8 cellular contexts compared by ENCODE assay signal in the genomic region with DNA sequence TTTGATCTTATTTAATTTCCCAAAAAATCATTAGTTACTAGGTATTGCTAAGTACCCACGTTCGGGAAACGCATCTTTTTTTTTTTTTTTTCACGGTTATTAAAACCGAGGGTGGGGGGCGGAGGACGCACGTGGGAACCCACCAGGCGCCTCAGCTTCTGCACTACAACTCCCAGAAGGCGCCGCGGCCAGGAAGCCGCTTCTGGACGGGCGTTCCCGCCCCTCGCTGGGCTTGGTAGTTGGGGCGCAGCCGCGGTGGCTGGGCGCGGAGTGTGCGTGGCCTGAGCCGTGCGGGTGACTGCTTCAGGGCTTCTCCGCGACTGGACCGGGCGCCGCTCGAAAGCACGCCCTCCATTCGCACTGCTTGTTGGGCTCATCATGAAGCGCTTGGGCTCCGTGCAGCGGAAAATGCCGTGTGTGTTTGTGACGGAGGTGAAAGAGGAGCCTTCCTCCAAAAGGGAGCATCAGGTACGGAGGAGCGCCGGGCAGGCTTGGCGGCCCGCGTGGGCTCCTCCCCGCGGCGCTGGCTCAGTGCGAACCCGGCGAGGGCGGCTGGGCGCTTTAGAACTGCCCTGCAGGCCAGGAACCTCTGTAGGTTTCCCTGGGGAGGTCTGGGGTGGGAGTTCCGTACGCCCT. TPM values are rescaled to one million over a fixed set of nuclear protein-coding genes. Genes with fewer than 3 reads are reported as not detected.
DNase-seq lines count a peak whose midpoint lies in the region; ATAC-seq and TF ChIP-seq lines count a peak whose summit lies in the region.

No MANE protein-coding gene starts in this region.

- H3K9me3 Mint-ChIP-seq in CD4-positive, alpha-beta T cell = no peaks in the 10 kb centered on the region
- H3K9me3 Mint-ChIP-seq in activated CD4-positive, alpha-beta memory T cell treated with anti-CD3 and anti-CD28 coated beads for 36 hours = no peaks in the 10 kb centered on the region

- ATAC-seq in CD4-positive, alpha-beta T cell (ENCODE audit: poor library complexity) = peak; percentile 96
- ATAC-seq in GM19452 (IDR thresholded peaks at IDR 0.05; ENCODE audit: unreplicated experiment) (peak; percentile 99), HG03575 (IDR thresholded peaks at IDR 0.05; ENCODE audit: extremely low read depth, insufficient number of reproducible peaks, low FRiP score, unreplicated experiment) (peak; percentile 96), lung (ENCODE audit: insufficient read depth, low FRiP score) (peak; percentile 100)

- peaks cover 62% of the 10 kb centered on the region for H3K4me1 Mint-ChIP-seq in CD4-positive, alpha-beta T cell (ENCODE audit: low read depth)
- H3K4me1 Mint-ChIP-seq in activated CD4-positive, alpha-beta memory T cell treated with anti-CD3 and anti-CD28 coated beads for 36 hours (ENCODE audit: low read depth) = peaks cover 47% of the 10 kb centered on the region

- peak overlapping the region; percentile 57 for H3K27ac ChIP-seq in CD4-positive, alpha-beta T cell (ENCODE audit: low read depth, low read length)
- no peak overlapping the region for H3K27ac ChIP-seq in ectodermal cell (ENCODE audit: insufficient read depth, low read depth, low read length, poor library complexity, severe bottlenecking)
- H3K27ac ChIP-seq in lung (ENCODE audit: low read depth in 1 of 2, low read length in 1 of 2) = peak overlapping the region; percentile 76 to 87

- peak overlapping the region; percentile 91 for H3K27ac Mint-ChIP-seq in CD4-positive, alpha-beta T cell
- H3K27ac Mint-ChIP-seq in activated CD4-positive, alpha-beta memory T cell treated with anti-CD3 and anti-CD28 coated beads for 36 hours = peak overlapping the region; percentile 94

- H3K4me1 ChIP-seq in ectodermal cell (ENCODE audit: control insufficient read depth, insufficient read depth, low read length) (peaks cover 4% of the 10 kb centered on the region), lung (ENCODE audit: control insufficient read depth in 2 of 2, insufficient read depth in 2 of 2, low read length in 2 of 2) (peaks cover 0 to 21% of the 10 kb centered on the region in 2 donors)

- H3K4me3 ChIP-seq in ectodermal cell (ENCODE audit: insufficient read depth, low read depth, low read length) = peak overlapping the region; percentile 93
- H3K4me3 ChIP-seq in lung = peak overlapping the region; percentile 87

- peak; percentile 70 to 86 (median 79) for DNase-seq in CD4-positive, alpha-beta T cell
- DNase-seq in NCI-H82 (lab: John Stamatoyannopoulos, UW) (peak; percentile 96), lung (ENCODE audit: low spot score) (peak; percentile 90)
- peak; percentile 92 for DNase-seq in activated CD4-positive, alpha-beta memory T cell treated with anti-CD3 and anti-CD28 coated beads for 36 hours
- DNase-seq in stimulated activated CD4-positive, alpha-beta T cell treated with anti-CD3 and anti-CD28 coated beads, TNF-alpha, amount 100 ng/mL, for 24 hours (ENCODE audit: low read depth in 3 of 3) = peak; percentile 78 to 88 (median 82)

- H3K36me3 ChIP-seq in ectodermal cell (ENCODE audit: control insufficient read depth, insufficient read depth, low read length) (no peaks in the 10 kb centered on the region), lung (ENCODE audit: control insufficient read depth in 2 of 2, insufficient read depth in 2 of 2, low read length in 2 of 2) (no peaks in the 10 kb centered on the region)

- peak overlapping the region; percentile 97 for H3K4me3 Mint-ChIP-seq in CD4-positive, alpha-beta T cell
- peak overlapping the region; percentile 98 for H3K4me3 Mint-ChIP-seq in activated CD4-positive, alpha-beta memory T cell treated with anti-CD3 and anti-CD28 coated beads for 36 hours

- H3K9me3 ChIP-seq in CD4-positive, alpha-beta T cell (ENCODE audit: control insufficient read depth, low read length) = no peaks in the 10 kb centered on the region
- H3K9me3 ChIP-seq in ectodermal cell (ENCODE audit: control insufficient read depth, low read length) (no peaks in the 10 kb centered on the region), lung (ENCODE audit: control insufficient read depth in 2 of 2, insufficient read depth in 1 of 2, low read length in 1 of 2) (no peaks in the 10 kb centered on the region)

- no peaks in the 10 kb centered on the region for H3K27me3 ChIP-seq in CD4-positive, alpha-beta T cell (ENCODE audit: control insufficient read depth, insufficient read depth, low read length)
- H3K27me3 ChIP-seq in ectodermal cell (ENCODE audit: control insufficient read depth, insufficient read depth, low read length, poor library complexity, severe bottlenecking) (no peaks in the 10 kb centered on the region), lung (ENCODE audit: control insufficient read depth, insufficient read depth) (no peaks in the 10 kb centered on the region)

- intact Hi-C loops in CD4-positive, alpha-beta T cell (cut with DNase I, micrococcal nuclease) = loop anchor here in 1 of 2 experiments (2.0 kb wide), 1 partner anchor 107 kb away; a partner anchor contains a TSS
- intact Hi-C loops in activated CD4-positive, alpha-beta memory T cell treated with anti-CD3 and anti-CD28 coated beads for 36 hours (cut with micrococcal nuclease) = loop anchor here (1.0 kb wide), 2 partner anchors 107 to 264 kb away; a partner anchor contains a TSS

- no peaks in the 10 kb centered on the region for H3K27me3 Mint-ChIP-seq in CD4-positive, alpha-beta T cell
- H3K27me3 Mint-ChIP-seq in activated CD4-positive, alpha-beta memory T cell treated with anti-CD3 and anti-CD28 coated beads for 36 hours = no peaks in the 10 kb centered on the region

- TF ChIP-seq CTCF in CD4-positive, alpha-beta T cell (IDR thresholded peaks at IDR 0.05) = no peak
- no peak for TF ChIP-seq CTCF in lung (IDR thresholded peaks at IDR 0.05; ENCODE audit: control extremely low read depth, extremely low read depth)

- 0 to 1% methylated on average over 54 of the region's 54 CpGs for WGBS in ectodermal cell, 2 experiments
- WGBS in lung, 2 donors = 0% methylated on average over 54 of the region's 54 CpGs

- POLR2A ChIA-PET in CD4-positive, alpha-beta T cell (lab: Charles Lee) = interaction anchor here (0.6 to 2.1 kb wide), 4 partner anchors 9 to 107 kb away, joined by 3 to 16 read pairs (median 5); a partner anchor contains a TSS
- POLR2A ChIA-PET in activated CD4-positive, alpha-beta memory T cell treated with anti-CD3 and anti-CD28 coated beads for 36 hours (lab: Charles Lee) = no interaction called here

- CTCF ChIA-PET in CD4-positive, alpha-beta T cell (lab: Charles Lee) = interaction anchor here (1.2 kb wide), 1 partner anchor 13 kb away, joined by 3 read pairs; no protein-coding TSS in a partner anchor
- CTCF ChIA-PET in activated CD4-positive, alpha-beta memory T cell treated with anti-CD3 and anti-CD28 coated beads for 36 hours (lab: Charles Lee) = interaction anchor here (0.6 kb wide), 1 partner anchor 44 kb away, joined by 3 read pairs; no protein-coding TSS in a partner anchor

- H3K36me3 Mint-ChIP-seq in CD4-positive, alpha-beta T cell (ENCODE audit: low read depth) = peaks cover 12% of the 10 kb centered on the region
- peaks cover 14% of the 10 kb centered on the region for H3K36me3 Mint-ChIP-seq in activated CD4-positive, alpha-beta memory T cell treated with anti-CD3 and anti-CD28 coated beads for 36 hours

RNA-seq across cellular contexts. Expression of a gene that starts 6.2 kb away (rescaled TPM):
- under 1 TPM in 1 of 2 experiments, not detected in 1; 0.17 TPM for total RNA-seq in CD4-positive, alpha-beta T cell
- total RNA-seq in activated CD4-positive, alpha-beta memory T cell treated with anti-CD3 and anti-CD28 coated beads for 36 hours = not detected
- polyA plus RNA-seq in ectodermal cell (2013, experiment 1 of 4) = 0.54 TPM
- not detected for polyA plus RNA-seq in ectodermal cell (2013, experiment 2 of 4)
- polyA plus RNA-seq in ectodermal cell (2013, experiment 3 of 4) = not detected
- polyA plus RNA-seq in ectodermal cell (2013, experiment 4 of 4) = not detected
- total RNA-seq in lung = under 1 TPM; 0.06 to 0.12 TPM
- polyA plus RNA-seq in lung = under 1 TPM; 0.05 to 0.08 TPM
